In the genomic region with DNA sequence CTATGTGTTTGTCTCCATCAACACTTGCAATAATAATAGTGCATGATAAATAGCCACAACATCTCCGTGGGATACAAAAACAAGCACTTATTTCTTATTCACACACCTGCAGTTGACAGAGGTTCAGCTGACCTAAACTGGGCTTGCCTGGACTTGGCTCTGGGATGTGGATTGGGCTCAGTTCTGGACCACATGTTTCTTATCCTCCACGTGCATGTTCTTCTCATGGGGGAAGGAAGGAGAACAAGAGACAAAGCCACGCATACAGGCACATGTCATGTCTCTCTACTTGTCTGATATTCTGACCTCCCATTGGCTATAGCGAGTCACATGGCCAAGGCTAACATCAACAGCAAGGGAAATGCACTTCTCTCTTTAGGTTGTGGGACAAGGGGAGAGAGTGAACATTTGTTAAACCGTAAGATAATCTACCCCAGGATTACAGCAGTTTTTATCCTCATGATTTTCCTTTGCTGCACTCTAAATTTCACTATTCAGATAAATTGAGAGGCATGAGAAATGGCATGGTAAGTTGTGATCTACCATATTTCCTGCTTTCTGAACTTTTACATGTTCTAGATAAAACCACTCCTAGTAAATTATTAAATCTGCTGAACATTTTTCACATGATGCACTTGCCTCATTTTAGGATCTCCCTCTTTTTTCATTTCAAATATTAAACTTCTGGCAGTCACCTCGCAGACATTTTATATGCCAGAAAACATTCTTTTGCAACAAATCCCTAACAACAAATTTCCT, we compare ENCODE assay signal across 1 cellular context.
A peak's percentile ranks its signal among the peaks of the same experiment; 100 is the strongest.
TF ChIP-seq lines count a peak whose summit lies in the region.

No MANE protein-coding gene starts in this region.

TF ChIP-seq in WTC11, 78 proteins besides CTCF, POLR2A, EP300 and RAD21 (continued from another document):
- TF ChIP-seq, protein P1, sequence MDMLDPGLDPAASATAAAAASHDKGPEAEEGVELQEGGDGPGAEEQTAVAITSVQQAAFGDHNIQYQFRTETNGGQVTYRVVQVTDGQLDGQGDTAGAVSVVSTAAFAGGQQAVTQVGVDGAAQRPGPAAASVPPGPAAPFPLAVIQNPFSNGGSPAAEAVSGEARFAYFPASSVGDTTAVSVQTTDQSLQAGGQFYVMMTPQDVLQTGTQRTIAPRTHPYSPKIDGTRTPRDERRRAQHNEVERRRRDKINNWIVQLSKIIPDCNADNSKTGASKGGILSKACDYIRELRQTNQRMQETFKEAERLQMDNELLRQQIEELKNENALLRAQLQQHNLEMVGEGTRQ (CRISPR knock-in tag; IDR thresholded peaks at IDR 0.05): peak; percentile 88
- TF ChIP-seq SMAD3 (CRISPR knock-in tag; IDR thresholded peaks at IDR 0.05; ENCODE audit: borderline replicate concordance) (no peak), HMGA2 (CRISPR knock-in tag; IDR thresholded peaks at IDR 0.05) (no peak), ZNF396 (CRISPR knock-in tag; IDR thresholded peaks at IDR 0.05; ENCODE audit: borderline replicate concordance) (no peak), MYBL2 (CRISPR knock-in tag; IDR thresholded peaks at IDR 0.05) (no peak), ZNF121 (CRISPR knock-in tag; IDR thresholded peaks at IDR 0.05) (no peak), GTF2I (CRISPR knock-in tag; conservative IDR thresholded peaks at IDR 0.05) (no peak), ZNF232 (CRISPR knock-in tag; IDR thresholded peaks at IDR 0.05) (no peak), ZNF671 (CRISPR knock-in tag; IDR thresholded peaks at IDR 0.05) (no peak), ETV6 (CRISPR knock-in tag; IDR thresholded peaks at IDR 0.05) (no peak), CBFB (CRISPR knock-in tag; IDR thresholded peaks at IDR 0.05; ENCODE audit: low read depth) (no peak), ZNF263 (CRISPR knock-in tag; IDR thresholded peaks at IDR 0.05; ENCODE audit: low read depth) (no peak), SMAD4 (CRISPR knock-in tag; IDR thresholded peaks at IDR 0.05) (no peak), EMX1 (CRISPR knock-in tag; IDR thresholded peaks at IDR 0.05) (no peak)
- TF ChIP-seq, protein P2, sequence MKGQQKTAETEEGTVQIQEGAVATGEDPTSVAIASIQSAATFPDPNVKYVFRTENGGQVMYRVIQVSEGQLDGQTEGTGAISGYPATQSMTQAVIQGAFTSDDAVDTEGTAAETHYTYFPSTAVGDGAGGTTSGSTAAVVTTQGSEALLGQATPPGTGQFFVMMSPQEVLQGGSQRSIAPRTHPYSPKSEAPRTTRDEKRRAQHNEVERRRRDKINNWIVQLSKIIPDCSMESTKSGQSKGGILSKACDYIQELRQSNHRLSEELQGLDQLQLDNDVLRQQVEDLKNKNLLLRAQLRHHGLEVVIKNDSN (CRISPR knock-in tag; IDR thresholded peaks at IDR 0.05): peak; percentile 79
- TF ChIP-seq, protein P3, sequence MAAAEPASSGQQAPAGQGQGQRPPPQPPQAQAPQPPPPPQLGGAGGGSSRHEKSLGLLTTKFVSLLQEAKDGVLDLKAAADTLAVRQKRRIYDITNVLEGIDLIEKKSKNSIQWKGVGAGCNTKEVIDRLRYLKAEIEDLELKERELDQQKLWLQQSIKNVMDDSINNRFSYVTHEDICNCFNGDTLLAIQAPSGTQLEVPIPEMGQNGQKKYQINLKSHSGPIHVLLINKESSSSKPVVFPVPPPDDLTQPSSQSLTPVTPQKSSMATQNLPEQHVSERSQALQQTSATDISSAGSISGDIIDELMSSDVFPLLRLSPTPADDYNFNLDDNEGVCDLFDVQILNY (CRISPR knock-in tag; IDR thresholded peaks at IDR 0.05): no peak
- TF ChIP-seq, protein P4, sequence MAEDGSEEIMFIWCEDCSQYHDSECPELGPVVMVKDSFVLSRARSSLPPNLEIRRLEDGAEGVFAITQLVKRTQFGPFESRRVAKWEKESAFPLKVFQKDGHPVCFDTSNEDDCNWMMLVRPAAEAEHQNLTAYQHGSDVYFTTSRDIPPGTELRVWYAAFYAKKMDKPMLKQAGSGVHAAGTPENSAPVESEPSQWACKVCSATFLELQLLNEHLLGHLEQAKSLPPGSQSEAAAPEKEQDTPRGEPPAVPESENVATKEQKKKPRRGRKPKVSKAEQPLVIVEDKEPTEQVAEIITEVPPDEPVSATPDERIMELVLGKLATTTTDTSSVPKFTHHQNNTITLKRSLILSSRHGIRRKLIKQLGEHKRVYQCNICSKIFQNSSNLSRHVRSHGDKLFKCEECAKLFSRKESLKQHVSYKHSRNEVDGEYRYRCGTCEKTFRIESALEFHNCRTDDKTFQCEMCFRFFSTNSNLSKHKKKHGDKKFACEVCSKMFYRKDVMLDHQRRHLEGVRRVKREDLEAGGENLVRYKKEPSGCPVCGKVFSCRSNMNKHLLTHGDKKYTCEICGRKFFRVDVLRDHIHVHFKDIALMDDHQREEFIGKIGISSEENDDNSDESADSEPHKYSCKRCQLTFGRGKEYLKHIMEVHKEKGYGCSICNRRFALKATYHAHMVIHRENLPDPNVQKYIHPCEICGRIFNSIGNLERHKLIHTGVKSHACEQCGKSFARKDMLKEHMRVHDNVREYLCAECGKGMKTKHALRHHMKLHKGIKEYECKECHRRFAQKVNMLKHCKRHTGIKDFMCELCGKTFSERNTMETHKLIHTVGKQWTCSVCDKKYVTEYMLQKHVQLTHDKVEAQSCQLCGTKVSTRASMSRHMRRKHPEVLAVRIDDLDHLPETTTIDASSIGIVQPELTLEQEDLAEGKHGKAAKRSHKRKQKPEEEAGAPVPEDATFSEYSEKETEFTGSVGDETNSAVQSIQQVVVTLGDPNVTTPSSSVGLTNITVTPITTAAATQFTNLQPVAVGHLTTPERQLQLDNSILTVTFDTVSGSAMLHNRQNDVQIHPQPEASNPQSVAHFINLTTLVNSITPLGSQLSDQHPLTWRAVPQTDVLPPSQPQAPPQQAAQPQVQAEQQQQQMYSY (CRISPR knock-in tag; IDR thresholded peaks at IDR 0.05): no peak
- TF ChIP-seq, protein P5, sequence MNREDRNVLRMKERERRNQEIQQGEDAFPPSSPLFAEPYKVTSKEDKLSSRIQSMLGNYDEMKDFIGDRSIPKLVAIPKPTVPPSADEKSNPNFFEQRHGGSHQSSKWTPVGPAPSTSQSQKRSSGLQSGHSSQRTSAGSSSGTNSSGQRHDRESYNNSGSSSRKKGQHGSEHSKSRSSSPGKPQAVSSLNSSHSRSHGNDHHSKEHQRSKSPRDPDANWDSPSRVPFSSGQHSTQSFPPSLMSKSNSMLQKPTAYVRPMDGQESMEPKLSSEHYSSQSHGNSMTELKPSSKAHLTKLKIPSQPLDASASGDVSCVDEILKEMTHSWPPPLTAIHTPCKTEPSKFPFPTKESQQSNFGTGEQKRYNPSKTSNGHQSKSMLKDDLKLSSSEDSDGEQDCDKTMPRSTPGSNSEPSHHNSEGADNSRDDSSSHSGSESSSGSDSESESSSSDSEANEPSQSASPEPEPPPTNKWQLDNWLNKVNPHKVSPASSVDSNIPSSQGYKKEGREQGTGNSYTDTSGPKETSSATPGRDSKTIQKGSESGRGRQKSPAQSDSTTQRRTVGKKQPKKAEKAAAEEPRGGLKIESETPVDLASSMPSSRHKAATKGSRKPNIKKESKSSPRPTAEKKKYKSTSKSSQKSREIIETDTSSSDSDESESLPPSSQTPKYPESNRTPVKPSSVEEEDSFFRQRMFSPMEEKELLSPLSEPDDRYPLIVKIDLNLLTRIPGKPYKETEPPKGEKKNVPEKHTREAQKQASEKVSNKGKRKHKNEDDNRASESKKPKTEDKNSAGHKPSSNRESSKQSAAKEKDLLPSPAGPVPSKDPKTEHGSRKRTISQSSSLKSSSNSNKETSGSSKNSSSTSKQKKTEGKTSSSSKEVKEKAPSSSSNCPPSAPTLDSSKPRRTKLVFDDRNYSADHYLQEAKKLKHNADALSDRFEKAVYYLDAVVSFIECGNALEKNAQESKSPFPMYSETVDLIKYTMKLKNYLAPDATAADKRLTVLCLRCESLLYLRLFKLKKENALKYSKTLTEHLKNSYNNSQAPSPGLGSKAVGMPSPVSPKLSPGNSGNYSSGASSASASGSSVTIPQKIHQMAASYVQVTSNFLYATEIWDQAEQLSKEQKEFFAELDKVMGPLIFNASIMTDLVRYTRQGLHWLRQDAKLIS (CRISPR knock-in tag; IDR thresholded peaks at IDR 0.05; ENCODE audit: borderline replicate concordance): no peak
- TF ChIP-seq, protein P6, sequence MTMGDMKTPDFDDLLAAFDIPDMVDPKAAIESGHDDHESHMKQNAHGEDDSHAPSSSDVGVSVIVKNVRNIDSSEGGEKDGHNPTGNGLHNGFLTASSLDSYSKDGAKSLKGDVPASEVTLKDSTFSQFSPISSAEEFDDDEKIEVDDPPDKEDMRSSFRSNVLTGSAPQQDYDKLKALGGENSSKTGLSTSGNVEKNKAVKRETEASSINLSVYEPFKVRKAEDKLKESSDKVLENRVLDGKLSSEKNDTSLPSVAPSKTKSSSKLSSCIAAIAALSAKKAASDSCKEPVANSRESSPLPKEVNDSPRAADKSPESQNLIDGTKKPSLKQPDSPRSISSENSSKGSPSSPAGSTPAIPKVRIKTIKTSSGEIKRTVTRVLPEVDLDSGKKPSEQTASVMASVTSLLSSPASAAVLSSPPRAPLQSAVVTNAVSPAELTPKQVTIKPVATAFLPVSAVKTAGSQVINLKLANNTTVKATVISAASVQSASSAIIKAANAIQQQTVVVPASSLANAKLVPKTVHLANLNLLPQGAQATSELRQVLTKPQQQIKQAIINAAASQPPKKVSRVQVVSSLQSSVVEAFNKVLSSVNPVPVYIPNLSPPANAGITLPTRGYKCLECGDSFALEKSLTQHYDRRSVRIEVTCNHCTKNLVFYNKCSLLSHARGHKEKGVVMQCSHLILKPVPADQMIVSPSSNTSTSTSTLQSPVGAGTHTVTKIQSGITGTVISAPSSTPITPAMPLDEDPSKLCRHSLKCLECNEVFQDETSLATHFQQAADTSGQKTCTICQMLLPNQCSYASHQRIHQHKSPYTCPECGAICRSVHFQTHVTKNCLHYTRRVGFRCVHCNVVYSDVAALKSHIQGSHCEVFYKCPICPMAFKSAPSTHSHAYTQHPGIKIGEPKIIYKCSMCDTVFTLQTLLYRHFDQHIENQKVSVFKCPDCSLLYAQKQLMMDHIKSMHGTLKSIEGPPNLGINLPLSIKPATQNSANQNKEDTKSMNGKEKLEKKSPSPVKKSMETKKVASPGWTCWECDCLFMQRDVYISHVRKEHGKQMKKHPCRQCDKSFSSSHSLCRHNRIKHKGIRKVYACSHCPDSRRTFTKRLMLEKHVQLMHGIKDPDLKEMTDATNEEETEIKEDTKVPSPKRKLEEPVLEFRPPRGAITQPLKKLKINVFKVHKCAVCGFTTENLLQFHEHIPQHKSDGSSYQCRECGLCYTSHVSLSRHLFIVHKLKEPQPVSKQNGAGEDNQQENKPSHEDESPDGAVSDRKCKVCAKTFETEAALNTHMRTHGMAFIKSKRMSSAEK (CRISPR knock-in tag; IDR thresholded peaks at IDR 0.05; ENCODE audit: borderline replicate concordance): no peak
- TF ChIP-seq, protein P7, sequence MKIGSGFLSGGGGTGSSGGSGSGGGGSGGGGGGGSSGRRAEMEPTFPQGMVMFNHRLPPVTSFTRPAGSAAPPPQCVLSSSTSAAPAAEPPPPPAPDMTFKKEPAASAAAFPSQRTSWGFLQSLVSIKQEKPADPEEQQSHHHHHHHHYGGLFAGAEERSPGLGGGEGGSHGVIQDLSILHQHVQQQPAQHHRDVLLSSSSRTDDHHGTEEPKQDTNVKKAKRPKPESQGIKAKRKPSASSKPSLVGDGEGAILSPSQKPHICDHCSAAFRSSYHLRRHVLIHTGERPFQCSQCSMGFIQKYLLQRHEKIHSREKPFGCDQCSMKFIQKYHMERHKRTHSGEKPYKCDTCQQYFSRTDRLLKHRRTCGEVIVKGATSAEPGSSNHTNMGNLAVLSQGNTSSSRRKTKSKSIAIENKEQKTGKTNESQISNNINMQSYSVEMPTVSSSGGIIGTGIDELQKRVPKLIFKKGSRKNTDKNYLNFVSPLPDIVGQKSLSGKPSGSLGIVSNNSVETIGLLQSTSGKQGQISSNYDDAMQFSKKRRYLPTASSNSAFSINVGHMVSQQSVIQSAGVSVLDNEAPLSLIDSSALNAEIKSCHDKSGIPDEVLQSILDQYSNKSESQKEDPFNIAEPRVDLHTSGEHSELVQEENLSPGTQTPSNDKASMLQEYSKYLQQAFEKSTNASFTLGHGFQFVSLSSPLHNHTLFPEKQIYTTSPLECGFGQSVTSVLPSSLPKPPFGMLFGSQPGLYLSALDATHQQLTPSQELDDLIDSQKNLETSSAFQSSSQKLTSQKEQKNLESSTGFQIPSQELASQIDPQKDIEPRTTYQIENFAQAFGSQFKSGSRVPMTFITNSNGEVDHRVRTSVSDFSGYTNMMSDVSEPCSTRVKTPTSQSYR (CRISPR knock-in tag; IDR thresholded peaks at IDR 0.05): no peak
- TF ChIP-seq, protein P8, sequence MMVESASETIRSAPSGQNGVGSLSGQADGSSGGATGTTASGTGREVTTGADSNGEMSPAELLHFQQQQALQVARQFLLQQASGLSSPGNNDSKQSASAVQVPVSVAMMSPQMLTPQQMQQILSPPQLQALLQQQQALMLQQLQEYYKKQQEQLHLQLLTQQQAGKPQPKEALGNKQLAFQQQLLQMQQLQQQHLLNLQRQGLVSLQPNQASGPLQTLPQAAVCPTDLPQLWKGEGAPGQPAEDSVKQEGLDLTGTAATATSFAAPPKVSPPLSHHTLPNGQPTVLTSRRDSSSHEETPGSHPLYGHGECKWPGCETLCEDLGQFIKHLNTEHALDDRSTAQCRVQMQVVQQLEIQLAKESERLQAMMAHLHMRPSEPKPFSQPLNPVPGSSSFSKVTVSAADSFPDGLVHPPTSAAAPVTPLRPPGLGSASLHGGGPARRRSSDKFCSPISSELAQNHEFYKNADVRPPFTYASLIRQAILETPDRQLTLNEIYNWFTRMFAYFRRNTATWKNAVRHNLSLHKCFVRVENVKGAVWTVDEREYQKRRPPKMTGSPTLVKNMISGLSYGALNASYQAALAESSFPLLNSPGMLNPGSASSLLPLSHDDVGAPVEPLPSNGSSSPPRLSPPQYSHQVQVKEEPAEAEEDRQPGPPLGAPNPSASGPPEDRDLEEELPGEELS (CRISPR knock-in tag; IDR thresholded peaks at IDR 0.05): no peak
TF ChIP-seq in WTC11: peak in this region for 3.
